ENCODE assay signal across 8 cellular contexts in the genomic region with DNA sequence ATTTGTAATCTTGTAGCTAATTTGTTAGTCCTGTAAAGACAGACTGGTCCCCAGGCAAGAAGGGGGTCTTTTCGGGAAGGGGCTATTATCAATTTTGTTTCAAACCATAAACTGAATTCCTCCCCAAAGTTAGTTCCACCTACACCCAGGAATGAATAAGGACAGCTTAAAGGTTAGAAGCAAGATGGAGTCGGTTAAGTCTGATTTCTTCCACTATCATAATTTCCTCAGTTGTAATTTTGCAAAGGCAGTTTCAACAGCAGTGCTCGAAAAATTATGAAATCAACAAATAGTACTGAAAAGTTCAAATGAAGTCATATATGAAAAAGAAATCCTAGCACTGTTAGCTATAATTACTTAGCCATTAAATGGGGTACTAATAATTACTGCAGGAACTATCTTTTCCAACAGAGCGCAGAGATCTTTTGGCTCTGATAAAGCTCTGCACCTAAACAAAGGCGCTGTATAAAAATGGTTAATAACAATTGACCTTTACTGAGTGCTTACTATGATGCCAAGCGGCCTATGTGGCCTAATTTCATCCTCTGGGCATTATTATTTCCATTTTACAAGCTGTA. TPM values are rescaled to one million over a fixed set of nuclear protein-coding genes. Genes with fewer than 3 reads are reported as not detected.
DNase-seq lines count a peak whose midpoint lies in the region; ATAC-seq lines count a peak whose summit lies in the region.

No MANE protein-coding gene starts in this region.

- peaks cover 21% of the 10 kb centered on the region for H3K36me3 Mint-ChIP-seq in activated CD4-positive, alpha-beta memory T cell treated with anti-CD3 and anti-CD28 coated beads for 36 hours

- H3K4me1 Mint-ChIP-seq in activated CD4-positive, alpha-beta memory T cell treated with anti-CD3 and anti-CD28 coated beads for 36 hours (ENCODE audit: low read depth), result peaks cover 39% of the 10 kb centered on the region

- peak overlapping the region; percentile 99 for H3K4me3 Mint-ChIP-seq in activated CD4-positive, alpha-beta memory T cell treated with anti-CD3 and anti-CD28 coated beads for 36 hours

- ATAC-seq in right cardiac atrium, result no peak
- ATAC-seq in HG03378 (IDR thresholded peaks at IDR 0.05; ENCODE audit: unreplicated experiment), result no peak

- CTCF ChIA-PET in activated CD4-positive, alpha-beta memory T cell treated with anti-CD3 and anti-CD28 coated beads for 36 hours (lab: Charles Lee), result interaction anchor here (1.0 to 1.9 kb wide), 8 partner anchors 10 to 38 kb away, joined by 3 to 7 read pairs (median 4); partner anchors contain the start of gene CHCHD1

- no peaks in the 10 kb centered on the region for H3K9me3 Mint-ChIP-seq in activated CD4-positive, alpha-beta memory T cell treated with anti-CD3 and anti-CD28 coated beads for 36 hours

- peaks cover 16% of the 10 kb centered on the region for H3K4me1 ChIP-seq in HAP-1
- H3K4me1 ChIP-seq in right cardiac atrium (ENCODE audit: control insufficient read depth, insufficient read depth, low read length), result peaks cover 5% of the 10 kb centered on the region
- peaks cover 17 to 32% (median 18%) of the 10 kb centered on the region in 3 donors for H3K4me1 ChIP-seq in skeletal muscle tissue (ENCODE audit: control insufficient read depth in 3 of 3, insufficient read depth in 3 of 3, low read length in 3 of 3)

- peak overlapping the region; percentile 97 to 99 (median 99) for H3K9ac ChIP-seq in skeletal muscle tissue (ENCODE audit: low read depth in 1 of 3, low read length in 3 of 3)

- H3K36me3 ChIP-seq in HAP-1 (replicated peaks) (peaks cover 32% of the 10 kb centered on the region), skeletal muscle tissue (ENCODE audit: control insufficient read depth in 3 of 3, insufficient read depth in 3 of 3, low read length in 3 of 3) (peaks cover 0 to 5% (median 0%) of the 10 kb centered on the region in 3 donors)

- in situ Hi-C loops in HAP-1 (cut with MboI; ENCODE audit: low sequenced_read_pairs), result no loop called here

- H3K27me3 Mint-ChIP-seq in activated CD4-positive, alpha-beta memory T cell treated with anti-CD3 and anti-CD28 coated beads for 36 hours, result no peaks in the 10 kb centered on the region

- DNase-seq in HAP-1 (ENCODE audit: low spot score in 2 of 2) (no peak), right cardiac atrium (no peak), NK-92 (lab: John Stamatoyannopoulos, UW; ENCODE audit: unreplicated experiment) (no peak), ecto neural progenitor cell (ENCODE audit: low spot score) (no peak), NCI-H1048 (lab: John Stamatoyannopoulos, UW) (no peak)
- DNase-seq in activated CD4-positive, alpha-beta memory T cell treated with anti-CD3 and anti-CD28 coated beads for 36 hours, result no peak

- POLR2A ChIA-PET in activated CD4-positive, alpha-beta memory T cell treated with anti-CD3 and anti-CD28 coated beads for 36 hours (lab: Charles Lee), result interaction anchor here (0.9 to 6.6 kb wide), 11 partner anchors 9 to 497 kb away, joined by 3 to 44 read pairs (median 5); partner anchors contain the start of genes CHCHD1, DNAJC9 and ZSWIM8

- H3K4me3 ChIP-seq in HAP-1 (peak overlapping the region; percentile 81), right cardiac atrium (ENCODE audit: low read length) (peak overlapping the region; percentile 80), skeletal muscle tissue (ENCODE audit: low read length in 3 of 3) (peak overlapping the region; percentile 83 to 99 (median 91))

- H3K27ac ChIP-seq in right cardiac atrium (ENCODE audit: low read length) (peak overlapping the region; percentile 92), skeletal muscle tissue (ENCODE audit: low read depth, low read length) (peak overlapping the region; percentile 95)

- intact Hi-C loops in activated CD4-positive, alpha-beta memory T cell treated with anti-CD3 and anti-CD28 coated beads for 36 hours (cut with micrococcal nuclease), result no loop called here
- intact Hi-C loops in right cardiac atrium (cut with DNase I), result loop anchor here in 1 of 4 donors (5.0 kb wide), 1 partner anchor 91 kb away; no protein-coding TSS in a partner anchor

- H3K27ac Mint-ChIP-seq in activated CD4-positive, alpha-beta memory T cell treated with anti-CD3 and anti-CD28 coated beads for 36 hours, result peak overlapping the region; percentile 100

- 35% methylated on average over 6 of the region's 6 CpGs for WGBS in right cardiac atrium

- H3K27me3 ChIP-seq in HAP-1 (ENCODE audit: low read depth) (no peaks in the 10 kb centered on the region), right cardiac atrium (ENCODE audit: control insufficient read depth, insufficient read depth) (no peaks in the 10 kb centered on the region), skeletal muscle tissue (ENCODE audit: control insufficient read depth in 3 of 3, insufficient read depth in 3 of 3, low read length in 3 of 3) (no peaks in the 10 kb centered on the region)

- H3K9me3 ChIP-seq in HAP-1 (no peaks in the 10 kb centered on the region), right cardiac atrium (ENCODE audit: control insufficient read depth, low read length) (no peaks in the 10 kb centered on the region), skeletal muscle tissue (ENCODE audit: control insufficient read depth in 3 of 3, low read length in 3 of 3) (no peaks in the 10 kb centered on the region)

RNA-seq across cellular contexts. Expression of gene SEC24C, which starts 0.8 kb away (rescaled TPM):
- total RNA-seq in activated CD4-positive, alpha-beta memory T cell treated with anti-CD3 and anti-CD28 coated beads for 36 hours, result 10 to 100 TPM; 88.3 to 90.7 TPM
- total RNA-seq in right cardiac atrium (10 to 100 TPM; 43.7 to 50.9 (median 46.2) TPM), skeletal muscle tissue (41.8 TPM)
- 30.6 TPM for polyA plus RNA-seq in right cardiac atrium

RNA-seq across cellular contexts. Expression of gene CHCHD1, which starts 38.4 kb away (rescaled TPM):
- 10 to 100 TPM; 35.3 to 37.6 TPM for total RNA-seq in activated CD4-positive, alpha-beta memory T cell treated with anti-CD3 and anti-CD28 coated beads for 36 hours
- total RNA-seq in right cardiac atrium, result 10 to 100 TPM; 20.6 to 28.1 (median 23.2) TPM
- polyA plus RNA-seq in right cardiac atrium, result 76.8 TPM
- total RNA-seq in skeletal muscle tissue, result 17.7 TPM

RNA-seq across cellular contexts. Expression of gene ZSWIM8, which starts 42.0 kb away (rescaled TPM):
- 10 to 100 TPM; 45.1 to 46.2 TPM for total RNA-seq in activated CD4-positive, alpha-beta memory T cell treated with anti-CD3 and anti-CD28 coated beads for 36 hours
- total RNA-seq in right cardiac atrium, result 10 to 100 TPM; 53.3 to 67.3 (median 62.9) TPM
- 61.2 TPM for polyA plus RNA-seq in right cardiac atrium
- 29.7 TPM for total RNA-seq in skeletal muscle tissue

RNA-seq across cellular contexts. Expression of gene AGAP5, which starts 45.5 kb away (rescaled TPM):
- 1 to 10 TPM; 7.1 to 7.7 TPM for total RNA-seq in activated CD4-positive, alpha-beta memory T cell treated with anti-CD3 and anti-CD28 coated beads for 36 hours
- total RNA-seq in right cardiac atrium (1 to 10 TPM; 3.1 to 4.6 (median 3.7) TPM), skeletal muscle tissue (4.7 TPM)
- 2.8 TPM for polyA plus RNA-seq in right cardiac atrium
